9 cellular contexts compared by ENCODE assay signal in genomic region chr1:111203681-111204210, GRCh38. TPM values are rescaled to one million over a fixed set of nuclear protein-coding genes. Genes with fewer than 3 reads are reported as not detected.
DNase-seq lines count a peak whose midpoint lies in the region; ATAC-seq and TF ChIP-seq lines count a peak whose summit lies in the region.
"Had no signal": no experiment of that assay in that cellular context is flagged by ENCODE, and none has a peak within 500 bp of the region (broad histone marks: within the 10 kb centered on the region; RNA-seq: fewer than 3 reads in every experiment).

No MANE protein-coding gene starts in this region.

- no peaks in the 10 kb centered on the region for H3K4me1 ChIP-seq in right cardiac atrium (ENCODE audit: control insufficient read depth, insufficient read depth, low read length)
- H3K4me1 ChIP-seq in spleen: peaks cover 38 to 89% (median 71%) of the 10 kb centered on the region in 6 donors
- H3K4me1 ChIP-seq in HAP-1: no peaks in the 10 kb centered on the region

- H3K27ac ChIP-seq in right cardiac atrium (ENCODE audit: low read length) (peak overlapping the region; percentile 14), spleen (peak overlapping the region; percentile 96 to 100 (median 98))

- ATAC-seq in HG03354 (IDR thresholded peaks at IDR 0.05; ENCODE audit: poor library complexity, severe bottlenecking, unreplicated experiment): peak; percentile 66
- ATAC-seq in right cardiac atrium: peak; percentile 76 to 79

- DNase-seq in BJ (ENCODE audit: low read depth): no peak
- DNase-seq in SIG-M5 treated with dmso at 0.1 percent for 504 hours (lab: John Stamatoyannopoulos, UW; ENCODE audit: unreplicated experiment): peak; percentile 94
- DNase-seq in activated naive CD4-positive, alpha-beta T cell treated with Interleukin-2 at 50 U/mL for 16 hours: peak; percentile 84
- peak; percentile 78 to 92 (median 89) for DNase-seq in right cardiac atrium
- DNase-seq in spleen: peak; percentile 99
- DNase-seq in HAP-1 (ENCODE audit: low spot score in 2 of 2): no peak

- 13% methylated on average over 43 of the region's 43 CpGs for WGBS in right cardiac atrium
- WGBS in spleen, 5 donors: 0 to 10% (median 2%) methylated on average over 29 to 43 of the region's 43 CpGs

- TF ChIP-seq CTCF in BJ (IDR thresholded peaks at IDR 0.05; ENCODE audit: insufficient read depth, low read depth, low read length) (no peak), spleen (IDR thresholded peaks at IDR 0.05 in 8 of 11, conservative IDR thresholded peaks at IDR 0.05 in 3 of 11) (peak in 4 of 11 experiments; percentile 4 to 14 (median 8))

- peak; percentile 79 for TF ChIP-seq POLR2A in GM19193 (IDR thresholded peaks at IDR 0.05; ENCODE audit: extremely low read depth, insufficient read depth, insufficient read length)
- no peak for TF ChIP-seq POLR2A in spleen (IDR thresholded peaks at IDR 0.05)

- CTCF ChIA-PET in BJ (lab: Yijun Ruan, JAX): no interaction called here

- H3K4me3 ChIP-seq in BJ (ENCODE audit: low read depth, low read length): peak overlapping the region; percentile 53
- peak overlapping the region; percentile 55 for H3K4me3 ChIP-seq in right cardiac atrium (ENCODE audit: low read length)
- H3K4me3 ChIP-seq in spleen: peak overlapping the region; percentile 58 to 88 (median 79)
- no peak overlapping the region for H3K4me3 ChIP-seq in HAP-1

- in situ Hi-C loops in HAP-1 (cut with MboI; ENCODE audit: low sequenced_read_pairs): no loop called here

- POLR2A ChIA-PET in BJ (lab: Charles Lee): no interaction called here

- intact Hi-C loops in right cardiac atrium (cut with DNase I) (no loop called here), spleen (cut with DNase I; ENCODE audit: low total_unique reads) (no loop called here)

- H3K36me3 ChIP-seq in BJ (ENCODE audit: control insufficient read depth, insufficient read depth, low read length) (no peaks in the 10 kb centered on the region), spleen (peaks cover 0 to 15% (median 4%) of the 10 kb centered on the region in 6 donors), HAP-1 (replicated peaks) (no peaks in the 10 kb centered on the region)

- H3K27me3 ChIP-seq in BJ (ENCODE audit: control insufficient read depth, insufficient read depth, low read length): 0 out of 2 replicates have a peak, but pooled peaks cover 1% of the 10 kb centered on the region
- no peaks in the 10 kb centered on the region for H3K27me3 ChIP-seq in right cardiac atrium (ENCODE audit: control insufficient read depth, insufficient read depth)
- no peaks in the 10 kb centered on the region for H3K27me3 ChIP-seq in spleen (replicated peaks in 1 of 7)
- peaks cover 8% of the 10 kb centered on the region; the same call in 1 of the 2 replicates for H3K27me3 ChIP-seq in HAP-1 (ENCODE audit: low read depth)

- H3K9me3 ChIP-seq in right cardiac atrium (ENCODE audit: control insufficient read depth, low read length) (no peaks in the 10 kb centered on the region), spleen (no peaks in the 10 kb centered on the region), HAP-1 (no peaks in the 10 kb centered on the region)

RNA-seq across cellular contexts. Expression of gene DENND2D, which starts 3.3 kb away (rescaled TPM):
- polyA plus RNA-seq in BJ (2011; rRNA removed) (3.9 and 4.1 TPM in 2 replicates), right cardiac atrium (2.1 TPM), spleen (100 to 1,000 TPM in 2 of 3 donors, 10 to 100 TPM in 1; 90.3 to 106 (median 101) TPM)
- 2.3 and 4.5 TPM in 2 replicates for polyA minus RNA-seq in BJ (2011; rRNA and poly(A)+ RNA removed)
- total RNA-seq in right cardiac atrium (1 to 10 TPM; 2.1 to 4.5 (median 4.1) TPM), spleen (100 to 1,000 TPM; 127 to 182 (median 153) TPM)
- total RNA-seq: HT1080 had no signal

RNA-seq across cellular contexts. Expression of gene CHI3L2, which starts 23.8 kb away (rescaled TPM):
- polyA plus RNA-seq in BJ (2011; rRNA removed): 0.05 and 0.25 TPM in 2 replicates
- polyA minus RNA-seq in BJ (2011; rRNA and poly(A)+ RNA removed): not detected in 2 replicates
- total RNA-seq in right cardiac atrium: 10 to 100 TPM in 3 of 4 donors, 1 to 10 TPM in 1; 1.2 to 20.7 (median 14.7) TPM
- polyA plus RNA-seq in right cardiac atrium: 6.2 TPM
- total RNA-seq in spleen: 10 to 100 TPM in 6 of 7 donors, 1 to 10 TPM in 1; 6.0 to 58.3 (median 25.6) TPM
- 100 to 1,000 TPM in 1 of 3 donors, 10 to 100 TPM in 2; 40.1 to 159 (median 59.2) TPM for polyA plus RNA-seq in spleen

Comparison
In these comparisons a context has a peak if more than half of its experiments do, and no peak if none do; other contexts are left out.
1. DNase-seq: peak in SIG-M5 treated with dmso at 0.1 percent for 504 hours (single experiment), activated naive CD4-positive, alpha-beta T cell treated with Interleukin-2 at 50 U/mL for 16 hours (single experiment), right cardiac atrium (3 of 3) and spleen (single experiment); none in BJ (single experiment) and HAP-1 (0 of 2).
2. RNA of gene DENND2D, which starts 3.3 kb away (polyA plus RNA-seq): 90.3 to 106 TPM in spleen; 3.9 to 4.1 TPM in BJ and 2.1 TPM in right cardiac atrium (single experiment); every median in the first group is over 10 times any median in the second.